Comparison of ENCODE assay signal across 8 cellular contexts in genomic region chr10:17872191-17873091, GRCh38.
DNase-seq lines count a peak whose midpoint lies in the region; ATAC-seq, FAIRE-seq and TF ChIP-seq lines count a peak whose summit lies in the region.

No MANE protein-coding gene starts in this region.

- H3K27ac Mint-ChIP-seq in astrocyte (ENCODE audit: unreplicated experiment), result no peak overlapping the region

- H3K79me2 ChIP-seq in astrocyte (ENCODE audit: insufficient read depth, low read length), result no peaks in the 10 kb centered on the region

- H3K27ac ChIP-seq in astrocyte (ENCODE audit: low read depth, low read length) (no peak overlapping the region), liver (ENCODE audit: low read depth in 1 of 2, low read length in 2 of 2) (no peak overlapping the region)

- H3K4me3 ChIP-seq in astrocyte (ENCODE audit: insufficient read depth, low read depth, low read length) (no peak overlapping the region), liver (ENCODE audit: low read depth in 1 of 3, low read length in 3 of 3) (no peak overlapping the region)

- H3K36me3 Mint-ChIP-seq in astrocyte (ENCODE audit: low read depth, unreplicated experiment), result no peaks in the 10 kb centered on the region

- H3K36me3 ChIP-seq in astrocyte (ENCODE audit: insufficient read depth, low read length) (no peaks in the 10 kb centered on the region), liver (ENCODE audit: control insufficient read depth in 4 of 4, insufficient read depth in 3 of 4, low read depth in 1 of 4, low read length in 3 of 4) (no peaks in the 10 kb centered on the region)

- DNase-seq in Caki2 (ENCODE audit: low read depth) (peak; percentile 10), HT1080 (ENCODE audit: low read depth) (peak; percentile 32), astrocyte (ENCODE audit: low read depth) (no peak), HuH-7 (ENCODE audit: low spot score) (no peak)
- no peak for DNase-seq in activated T-cell treated with anti-CD3 and anti-CD28 coated beads, Interleukin-2, amount 50 U/mL, for 1 hour

- H3K27me3 Mint-ChIP-seq in astrocyte (ENCODE audit: low read depth, unreplicated experiment), result no peaks in the 10 kb centered on the region

- H3K4me3 Mint-ChIP-seq in astrocyte (ENCODE audit: unreplicated experiment), result no peak overlapping the region

- H3K9me3 Mint-ChIP-seq in astrocyte (ENCODE audit: unreplicated experiment), result no peaks in the 10 kb centered on the region

- TF ChIP-seq CTCF in astrocyte (IDR thresholded peaks at IDR 0.05; ENCODE audit: insufficient read depth, low read depth, low read length), result peak; percentile 9
- TF ChIP-seq CTCF in liver (IDR thresholded peaks at IDR 0.05; ENCODE audit: low read depth, low read length, missing input control), result no peak

- in situ Hi-C loops in Caki2 (cut with HindIII; ENCODE audit: low pct_unique_long_range_greater_than_20kb, low sequenced_read_pairs), result no loop called here

- H3K9ac ChIP-seq in astrocyte (ENCODE audit: low read length) (no peak overlapping the region), liver (ENCODE audit: low read depth in 1 of 2, low read length in 2 of 2) (no peak overlapping the region)

- WGBS in liver, result 37% methylated on average over 8 of the region's 8 CpGs

- no peak overlapping the region for H3K4me2 ChIP-seq in astrocyte (ENCODE audit: low read length)

- FAIRE-seq in astrocyte (lab: Jason Lieb, UNC), result no peak

- TF ChIP-seq RAD21 in liver (IDR thresholded peaks at IDR 0.05), result peak; percentile 44 to 49

- H3K9me3 ChIP-seq in astrocyte (ENCODE audit: insufficient read depth, low read depth, low read length), result no peaks in the 10 kb centered on the region
- H3K9me3 ChIP-seq in liver (ENCODE audit: control insufficient read depth in 4 of 4, low read length in 3 of 4), result no peaks in the 10 kb centered on the region

- no peaks in the 10 kb centered on the region for H4K20me1 ChIP-seq in astrocyte (ENCODE audit: insufficient read depth, low read length)

- ATAC-seq in HG02642 (IDR thresholded peaks at IDR 0.05; ENCODE audit: poor library complexity, unreplicated experiment) (no peak), GM21381 (IDR thresholded peaks at IDR 0.05; ENCODE audit: unreplicated experiment) (no peak)

- H3K4me1 Mint-ChIP-seq in astrocyte (ENCODE audit: low read depth, unreplicated experiment), result no peaks in the 10 kb centered on the region

- H3K4me1 ChIP-seq in astrocyte (ENCODE audit: insufficient read depth, low read length) (no peaks in the 10 kb centered on the region), liver (ENCODE audit: control insufficient read depth in 4 of 4, insufficient read depth in 4 of 4, low read length in 3 of 4) (no peaks in the 10 kb centered on the region)

- no peak overlapping the region for H2AFZ ChIP-seq in astrocyte (ENCODE audit: low read depth, low read length)

- H3K27me3 ChIP-seq in astrocyte (ENCODE audit: insufficient read depth, low read length) (no peaks in the 10 kb centered on the region), liver (ENCODE audit: control insufficient read depth in 4 of 4, insufficient read depth in 4 of 4, low read length in 3 of 4) (no peaks in the 10 kb centered on the region)

TF ChIP-seq in liver, 16 proteins besides CTCF, POLR2A, EP300 and RAD21:
- TF ChIP-seq JUND (IDR thresholded peaks at IDR 0.05) (no peak), NR2F2 (IDR thresholded peaks at IDR 0.05) (no peak)
TF ChIP-seq in liver: peak in this region for 0.

Comparison
In these comparisons a context has a peak if more than half of its experiments do, and no peak if none do; other contexts are left out.
1. DNase-seq: peak in Caki2 (single experiment) and HT1080 (single experiment); none in astrocyte (single experiment), HuH-7 (single experiment) and activated T-cell treated with anti-CD3 and anti-CD28 coated beads, Interleukin-2, amount 50 U/mL, for 1 hour (single experiment).